ENCODE assay signal across 17 cellular contexts in the genomic region with DNA sequence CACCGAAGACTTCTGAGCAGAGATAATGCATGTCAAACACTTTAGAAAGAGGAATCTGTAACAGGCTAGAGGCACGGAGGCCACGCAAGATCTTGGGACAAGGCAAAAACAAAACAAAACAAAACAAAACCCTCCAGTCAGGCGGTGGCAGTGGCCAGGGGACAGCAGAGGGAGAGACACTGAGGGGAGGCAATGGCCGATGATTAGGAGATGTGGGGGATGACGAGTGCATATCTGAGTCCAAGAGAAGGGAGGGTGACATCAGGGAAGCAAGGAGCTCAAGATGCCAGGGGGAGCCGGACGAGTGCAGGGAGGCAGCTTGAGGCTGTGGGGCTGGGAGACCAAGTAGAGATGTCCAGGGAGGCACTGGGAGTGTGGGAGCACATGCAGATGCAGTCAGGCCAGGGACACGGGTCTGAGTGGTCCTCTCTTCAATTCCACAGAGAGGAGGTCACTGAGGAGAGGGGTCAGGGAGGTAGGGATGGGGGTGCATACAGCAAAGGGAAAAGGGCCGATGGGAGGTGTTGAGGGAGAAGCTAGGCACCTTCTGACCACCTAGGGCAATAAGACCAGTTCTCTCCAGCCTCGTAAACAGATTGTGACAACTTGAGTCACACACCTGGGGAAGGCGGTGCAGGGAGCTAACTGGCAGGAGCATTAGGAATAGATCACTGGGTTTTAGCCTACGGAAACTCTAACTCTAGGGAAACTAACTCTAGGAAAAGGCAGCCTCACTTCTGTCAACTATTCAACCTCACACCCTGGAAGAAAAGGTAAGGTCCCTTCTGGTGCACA. TPM values are rescaled to one million over a fixed set of nuclear protein-coding genes. Genes with fewer than 3 reads are reported as not detected.
A peak's percentile ranks its signal among the peaks of the same experiment; 100 is the strongest.
DNase-seq lines count a peak whose midpoint lies in the region; ATAC-seq and TF ChIP-seq lines count a peak whose summit lies in the region.
"Had no signal": no experiment of that assay in that cellular context is flagged by ENCODE, and none has a peak within 500 bp of the region (broad histone marks: within the 10 kb centered on the region; RNA-seq: fewer than 3 reads in every experiment).

No MANE protein-coding gene starts in this region.

- no peaks in the 10 kb centered on the region for H3K9me3 Mint-ChIP-seq in activated CD8-positive, alpha-beta memory T cell treated with anti-CD3 and anti-CD28 coated beads, Interleukin-2, amount 10 ng/mL, durations not matched to agents 7 days and 5 days (ENCODE audit: low read depth)
- H3K9me3 Mint-ChIP-seq in mesothelial cell of epicardium: peaks cover 7% of the 10 kb centered on the region
- no peaks in the 10 kb centered on the region for H3K9me3 Mint-ChIP-seq in activated naive CD4-positive, alpha-beta T cell treated with anti-CD3 and anti-CD28 coated beads, Interleukin-2, amount 10 ng/mL, durations not matched to agents 7 days and 5 days
- H3K9me3 Mint-ChIP-seq: CD8-positive, alpha-beta memory T cell had no signal

- H3K9me3 ChIP-seq in parathyroid adenoma (ENCODE audit: control insufficient read depth, low read length) (no peaks in the 10 kb centered on the region), uterus (no peaks in the 10 kb centered on the region)
- H3K9me3 ChIP-seq: Caco-2 had no signal

- no peak overlapping the region for H3K27ac Mint-ChIP-seq in activated CD8-positive, alpha-beta memory T cell treated with anti-CD3 and anti-CD28 coated beads, Interleukin-2, amount 10 ng/mL, durations not matched to agents 7 days and 5 days
- peak overlapping the region; percentile 4 for H3K27ac Mint-ChIP-seq in mesothelial cell of epicardium
- no peak overlapping the region for H3K27ac Mint-ChIP-seq in activated naive CD4-positive, alpha-beta T cell treated with anti-CD3 and anti-CD28 coated beads, Interleukin-2, amount 10 ng/mL, durations not matched to agents 7 days and 5 days

- intact Hi-C loops in uterus (cut with DNase I; ENCODE audit: low total_unique reads): no loop called here

- no peaks in the 10 kb centered on the region for H3K4me1 Mint-ChIP-seq in activated CD8-positive, alpha-beta memory T cell treated with anti-CD3 and anti-CD28 coated beads, Interleukin-2, amount 10 ng/mL, durations not matched to agents 7 days and 5 days
- peaks cover 32% of the 10 kb centered on the region for H3K4me1 Mint-ChIP-seq in mesothelial cell of epicardium
- no peaks in the 10 kb centered on the region for H3K4me1 Mint-ChIP-seq in activated naive CD4-positive, alpha-beta T cell treated with anti-CD3 and anti-CD28 coated beads, Interleukin-2, amount 10 ng/mL, durations not matched to agents 7 days and 5 days
- H3K4me1 Mint-ChIP-seq: CD8-positive, alpha-beta memory T cell had no signal

- peaks cover 13% of the 10 kb centered on the region for H3K27me3 Mint-ChIP-seq in activated CD8-positive, alpha-beta memory T cell treated with anti-CD3 and anti-CD28 coated beads, Interleukin-2, amount 10 ng/mL, durations not matched to agents 7 days and 5 days
- H3K27me3 Mint-ChIP-seq in mesothelial cell of epicardium (ENCODE audit: low read depth): no peaks in the 10 kb centered on the region
- peaks cover 18% of the 10 kb centered on the region for H3K27me3 Mint-ChIP-seq in activated naive CD4-positive, alpha-beta T cell treated with anti-CD3 and anti-CD28 coated beads, Interleukin-2, amount 10 ng/mL, durations not matched to agents 7 days and 5 days

- peak; percentile 22 for DNase-seq in activated CD8-positive, alpha-beta memory T cell treated with anti-CD3 and anti-CD28 coated beads, Interleukin-2, amount 10 ng/mL, durations not matched to agents 7 days and 5 days
- no peak for DNase-seq in activated CD8-positive, alpha-beta memory T cell treated with anti-CD3 and anti-CD28 coated beads for 24 hours
- DNase-seq in coronary artery (ENCODE audit: low spot score): peak; percentile 73
- DNase-seq in mesothelial cell of epicardium (ENCODE audit: low spot score in 2 of 2, unreplicated experiment in 2 of 2): no peak
- no peak for DNase-seq in activated naive CD4-positive, alpha-beta T cell treated with anti-CD3 and anti-CD28 coated beads, Interleukin-2, amount 10 ng/mL, durations not matched to agents 7 days and 5 days
- DNase-seq in uterus: no peak
- DNase-seq: Caco-2; CD8-positive, alpha-beta memory T cell; DND-41; GDM1; HCEC 1CT had no signal

- H3K4me3 ChIP-seq in coronary artery: no peak overlapping the region
- no peak overlapping the region for H3K4me3 ChIP-seq in parathyroid adenoma (ENCODE audit: low read depth, low read length)
- no peak overlapping the region for H3K4me3 ChIP-seq in uterus
- H3K4me3 ChIP-seq: BLaER1 had no signal

- peak overlapping the region; percentile 50 for H2AFZ ChIP-seq in parathyroid adenoma

- H3K4me2 ChIP-seq in parathyroid adenoma (ENCODE audit: low read length): no peak overlapping the region
- H3K4me2 ChIP-seq: BLaER1 had no signal

- no peaks in the 10 kb centered on the region for H3K79me2 ChIP-seq in parathyroid adenoma

- H3K4me1 ChIP-seq in parathyroid adenoma (peaks cover 3% of the 10 kb centered on the region), uterus (no peaks in the 10 kb centered on the region)

- CTCF ChIA-PET in activated CD8-positive, alpha-beta memory T cell treated with anti-CD3 and anti-CD28 coated beads, Interleukin-2, amount 10 ng/mL, durations not matched to agents 7 days and 5 days (lab: Charles Lee): no interaction called here
- CTCF ChIA-PET in activated naive CD4-positive, alpha-beta T cell treated with anti-CD3 and anti-CD28 coated beads, Interleukin-2, amount 10 ng/mL, durations not matched to agents 7 days and 5 days (lab: Charles Lee): no interaction called here

- TF ChIP-seq POLR2A in uterus (IDR thresholded peaks at IDR 0.05): no peak

- no peaks in the 10 kb centered on the region for H3K27me3 ChIP-seq in parathyroid adenoma (ENCODE audit: control insufficient read depth, insufficient read depth, low read length)
- H3K27me3 ChIP-seq in uterus: no peaks in the 10 kb centered on the region
- H3K27me3 ChIP-seq: BLaER1 had no signal

- H3K4me3 Mint-ChIP-seq in activated CD8-positive, alpha-beta memory T cell treated with anti-CD3 and anti-CD28 coated beads, Interleukin-2, amount 10 ng/mL, durations not matched to agents 7 days and 5 days: no peak overlapping the region
- H3K4me3 Mint-ChIP-seq in mesothelial cell of epicardium: no peak overlapping the region
- H3K4me3 Mint-ChIP-seq in activated naive CD4-positive, alpha-beta T cell treated with anti-CD3 and anti-CD28 coated beads, Interleukin-2, amount 10 ng/mL, durations not matched to agents 7 days and 5 days: no peak overlapping the region
- H3K4me3 Mint-ChIP-seq: CD8-positive, alpha-beta memory T cell had no signal

- no peaks in the 10 kb centered on the region for H3K36me3 ChIP-seq in parathyroid adenoma (ENCODE audit: control insufficient read depth, insufficient read depth, low read length)
- H3K36me3 ChIP-seq in uterus: no peaks in the 10 kb centered on the region
- H3K36me3 ChIP-seq: BLaER1 had no signal

- H3K27ac ChIP-seq in coronary artery (no peak overlapping the region), parathyroid adenoma (no peak overlapping the region), uterus (no peak overlapping the region)
- H3K27ac ChIP-seq: 22Rv1, BLaER1 had no signal

- H3K36me3 Mint-ChIP-seq in activated CD8-positive, alpha-beta memory T cell treated with anti-CD3 and anti-CD28 coated beads, Interleukin-2, amount 10 ng/mL, durations not matched to agents 7 days and 5 days: no peaks in the 10 kb centered on the region
- H3K36me3 Mint-ChIP-seq in mesothelial cell of epicardium: peaks cover 7% of the 10 kb centered on the region
- H3K36me3 Mint-ChIP-seq in activated naive CD4-positive, alpha-beta T cell treated with anti-CD3 and anti-CD28 coated beads, Interleukin-2, amount 10 ng/mL, durations not matched to agents 7 days and 5 days: no peaks in the 10 kb centered on the region
- H3K36me3 Mint-ChIP-seq: CD8-positive, alpha-beta memory T cell had no signal

- TF ChIP-seq CTCF in coronary artery (IDR thresholded peaks at IDR 0.05) (no peak), mesothelial cell of epicardium (IDR thresholded peaks at IDR 0.05; ENCODE audit: unreplicated experiment) (no peak), parathyroid adenoma (IDR thresholded peaks at IDR 0.05) (no peak), uterus (IDR thresholded peaks at IDR 0.05) (no peak)

- ATAC-seq in activated CD8-positive, alpha-beta memory T cell treated with anti-CD3 and anti-CD28 coated beads, Interleukin-2, amount 10 ng/mL, durations not matched to agents 7 days and 5 days: no peak
- ATAC-seq in HG03354 (IDR thresholded peaks at IDR 0.05; ENCODE audit: poor library complexity, severe bottlenecking, unreplicated experiment): no peak

- no peak overlapping the region for H3K9ac ChIP-seq in parathyroid adenoma
- H3K9ac ChIP-seq: BLaER1 had no signal

RNA-seq across cellular contexts. Expression of gene SLCO2A1, which starts 29.6 kb away (rescaled TPM):
- total RNA-seq in activated CD8-positive, alpha-beta memory T cell treated with anti-CD3 and anti-CD28 coated beads, Interleukin-2, amount 10 ng/mL, durations not matched to agents 7 days and 5 days: not detected
- total RNA-seq in mesothelial cell of epicardium: 20.5 to 25.5 TPM (median 24.1 TPM) in 3 replicates
- 100 to 1,000 TPM in 2 of 4 donors, 10 to 100 TPM in 1, 1 to 10 TPM in 1; 3.0 to 168 (median 79.6) TPM for total RNA-seq in uterus
- total RNA-seq: A673; CD8-positive, alpha-beta memory T cell; HT-29 had no signal

Comparison
In these comparisons a context has a peak if more than half of its experiments do, and no peak if none do; other contexts are left out.
1. DNase-seq: peak in activated CD8-positive, alpha-beta memory T cell treated with anti-CD3 and anti-CD28 coated beads, Interleukin-2, amount 10 ng/mL, durations not matched to agents 7 days and 5 days (single experiment) and coronary artery (single experiment); none in activated CD8-positive, alpha-beta memory T cell treated with anti-CD3 and anti-CD28 coated beads for 24 hours (single experiment), mesothelial cell of epicardium (0 of 2), activated naive CD4-positive, alpha-beta T cell treated with anti-CD3 and anti-CD28 coated beads, Interleukin-2, amount 10 ng/mL, durations not matched to agents 7 days and 5 days (single experiment) and uterus (0 of 2).
2. RNA of gene SLCO2A1, which starts 29.6 kb away (total RNA-seq): 3.0 to 168 TPM in uterus and 20.5 to 25.5 TPM in mesothelial cell of epicardium; not detected in activated CD8-positive, alpha-beta memory T cell treated with anti-CD3 and anti-CD28 coated beads, Interleukin-2, amount 10 ng/mL, durations not matched to agents 7 days and 5 days; every median in the first group is over 4 times any median in the second.